In genomic region chr10:1731592-1731991, GRCh38 we compare ENCODE assay signal across 2 cellular contexts.
TF ChIP-seq lines count a peak whose summit lies in the region.

No MANE protein-coding gene starts in this region.

TF ChIP-seq in GM23338, 12 proteins besides CTCF, POLR2A, EP300 and RAD21 (continued from another document):
- TF ChIP-seq EZH2 (IDR thresholded peaks at IDR 0.05; ENCODE audit: low read depth, unreplicated experiment) (no peak), ZNF331 (CRISPR knock-in tag; IDR thresholded peaks at IDR 0.05; ENCODE audit: low read depth) (no peak), JUNB (IDR thresholded peaks at IDR 0.05; ENCODE audit: unreplicated experiment) (no peak), CREB1 (CRISPR knock-in tag; IDR thresholded peaks at IDR 0.05; ENCODE audit: low read depth) (no peak)
- TF ChIP-seq, protein P1, sequence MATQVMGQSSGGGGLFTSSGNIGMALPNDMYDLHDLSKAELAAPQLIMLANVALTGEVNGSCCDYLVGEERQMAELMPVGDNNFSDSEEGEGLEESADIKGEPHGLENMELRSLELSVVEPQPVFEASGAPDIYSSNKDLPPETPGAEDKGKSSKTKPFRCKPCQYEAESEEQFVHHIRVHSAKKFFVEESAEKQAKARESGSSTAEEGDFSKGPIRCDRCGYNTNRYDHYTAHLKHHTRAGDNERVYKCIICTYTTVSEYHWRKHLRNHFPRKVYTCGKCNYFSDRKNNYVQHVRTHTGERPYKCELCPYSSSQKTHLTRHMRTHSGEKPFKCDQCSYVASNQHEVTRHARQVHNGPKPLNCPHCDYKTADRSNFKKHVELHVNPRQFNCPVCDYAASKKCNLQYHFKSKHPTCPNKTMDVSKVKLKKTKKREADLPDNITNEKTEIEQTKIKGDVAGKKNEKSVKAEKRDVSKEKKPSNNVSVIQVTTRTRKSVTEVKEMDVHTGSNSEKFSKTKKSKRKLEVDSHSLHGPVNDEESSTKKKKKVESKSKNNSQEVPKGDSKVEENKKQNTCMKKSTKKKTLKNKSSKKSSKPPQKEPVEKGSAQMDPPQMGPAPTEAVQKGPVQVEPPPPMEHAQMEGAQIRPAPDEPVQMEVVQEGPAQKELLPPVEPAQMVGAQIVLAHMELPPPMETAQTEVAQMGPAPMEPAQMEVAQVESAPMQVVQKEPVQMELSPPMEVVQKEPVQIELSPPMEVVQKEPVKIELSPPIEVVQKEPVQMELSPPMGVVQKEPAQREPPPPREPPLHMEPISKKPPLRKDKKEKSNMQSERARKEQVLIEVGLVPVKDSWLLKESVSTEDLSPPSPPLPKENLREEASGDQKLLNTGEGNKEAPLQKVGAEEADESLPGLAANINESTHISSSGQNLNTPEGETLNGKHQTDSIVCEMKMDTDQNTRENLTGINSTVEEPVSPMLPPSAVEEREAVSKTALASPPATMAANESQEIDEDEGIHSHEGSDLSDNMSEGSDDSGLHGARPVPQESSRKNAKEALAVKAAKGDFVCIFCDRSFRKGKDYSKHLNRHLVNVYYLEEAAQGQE (IDR thresholded peaks at IDR 0.05; ENCODE audit: unreplicated experiment), result no peak
- TF ChIP-seq, protein P2, sequence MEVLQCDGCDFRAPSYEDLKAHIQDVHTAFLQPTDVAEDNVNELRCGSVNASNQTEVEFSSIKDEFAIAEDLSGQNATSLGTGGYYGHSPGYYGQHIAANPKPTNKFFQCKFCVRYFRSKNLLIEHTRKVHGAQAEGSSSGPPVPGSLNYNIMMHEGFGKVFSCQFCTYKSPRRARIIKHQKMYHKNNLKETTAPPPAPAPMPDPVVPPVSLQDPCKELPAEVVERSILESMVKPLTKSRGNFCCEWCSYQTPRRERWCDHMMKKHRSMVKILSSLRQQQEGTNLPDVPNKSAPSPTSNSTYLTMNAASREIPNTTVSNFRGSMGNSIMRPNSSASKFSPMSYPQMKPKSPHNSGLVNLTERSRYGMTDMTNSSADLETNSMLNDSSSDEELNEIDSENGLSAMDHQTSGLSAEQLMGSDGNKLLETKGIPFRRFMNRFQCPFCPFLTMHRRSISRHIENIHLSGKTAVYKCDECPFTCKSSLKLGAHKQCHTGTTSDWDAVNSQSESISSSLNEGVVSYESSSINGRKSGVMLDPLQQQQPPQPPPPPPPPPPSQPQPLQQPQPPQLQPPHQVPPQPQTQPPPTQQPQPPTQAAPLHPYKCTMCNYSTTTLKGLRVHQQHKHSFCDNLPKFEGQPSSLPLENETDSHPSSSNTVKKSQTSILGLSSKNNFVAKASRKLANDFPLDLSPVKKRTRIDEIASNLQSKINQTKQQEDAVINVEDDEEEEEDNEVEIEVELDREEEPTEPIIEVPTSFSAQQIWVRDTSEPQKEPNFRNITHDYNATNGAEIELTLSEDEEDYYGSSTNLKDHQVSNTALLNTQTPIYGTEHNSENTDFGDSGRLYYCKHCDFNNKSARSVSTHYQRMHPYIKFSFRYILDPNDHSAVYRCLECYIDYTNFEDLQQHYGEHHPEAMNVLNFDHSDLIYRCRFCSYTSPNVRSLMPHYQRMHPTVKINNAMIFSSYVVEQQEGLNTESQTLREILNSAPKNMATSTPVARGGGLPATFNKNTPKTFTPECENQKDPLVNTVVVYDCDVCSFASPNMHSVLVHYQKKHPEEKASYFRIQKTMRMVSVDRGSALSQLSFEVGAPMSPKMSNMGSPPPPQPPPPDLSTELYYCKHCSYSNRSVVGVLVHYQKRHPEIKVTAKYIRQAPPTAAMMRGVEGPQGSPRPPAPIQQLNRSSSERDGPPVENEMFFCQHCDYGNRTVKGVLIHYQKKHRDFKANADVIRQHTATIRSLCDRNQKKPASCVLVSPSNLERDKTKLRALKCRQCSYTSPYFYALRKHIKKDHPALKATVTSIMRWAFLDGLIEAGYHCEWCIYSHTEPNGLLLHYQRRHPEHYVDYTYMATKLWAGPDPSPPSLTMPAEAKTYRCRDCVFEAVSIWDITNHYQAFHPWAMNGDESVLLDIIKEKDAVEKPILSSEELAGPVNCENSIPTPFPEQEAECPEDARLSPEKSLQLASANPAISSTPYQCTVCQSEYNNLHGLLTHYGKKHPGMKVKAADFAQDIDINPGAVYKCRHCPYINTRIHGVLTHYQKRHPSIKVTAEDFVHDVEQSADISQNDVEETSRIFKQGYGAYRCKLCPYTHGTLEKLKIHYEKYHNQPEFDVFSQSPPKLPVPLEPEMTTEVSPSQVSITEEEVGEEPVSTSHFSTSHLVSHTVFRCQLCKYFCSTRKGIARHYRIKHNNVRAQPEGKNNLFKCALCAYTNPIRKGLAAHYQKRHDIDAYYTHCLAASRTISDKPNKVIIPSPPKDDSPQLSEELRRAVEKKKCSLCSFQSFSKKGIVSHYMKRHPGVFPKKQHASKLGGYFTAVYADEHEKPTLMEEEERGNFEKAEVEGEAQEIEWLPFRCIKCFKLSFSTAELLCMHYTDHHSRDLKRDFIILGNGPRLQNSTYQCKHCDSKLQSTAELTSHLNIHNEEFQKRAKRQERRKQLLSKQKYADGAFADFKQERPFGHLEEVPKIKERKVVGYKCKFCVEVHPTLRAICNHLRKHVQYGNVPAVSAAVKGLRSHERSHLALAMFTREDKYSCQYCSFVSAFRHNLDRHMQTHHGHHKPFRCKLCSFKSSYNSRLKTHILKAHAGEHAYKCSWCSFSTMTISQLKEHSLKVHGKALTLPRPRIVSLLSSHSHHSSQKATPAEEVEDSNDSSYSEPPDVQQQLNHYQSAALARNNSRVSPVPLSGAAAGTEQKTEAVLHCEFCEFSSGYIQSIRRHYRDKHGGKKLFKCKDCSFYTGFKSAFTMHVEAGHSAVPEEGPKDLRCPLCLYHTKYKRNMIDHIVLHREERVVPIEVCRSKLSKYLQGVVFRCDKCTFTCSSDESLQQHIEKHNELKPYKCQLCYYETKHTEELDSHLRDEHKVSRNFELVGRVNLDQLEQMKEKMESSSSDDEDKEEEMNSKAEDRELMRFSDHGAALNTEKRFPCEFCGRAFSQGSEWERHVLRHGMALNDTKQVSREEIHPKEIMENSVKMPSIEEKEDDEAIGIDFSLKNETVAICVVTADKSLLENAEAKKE (CRISPR knock-in tag; IDR thresholded peaks at IDR 0.05), result no peak

TF ChIP-seq in K562, 482 proteins besides CTCF, POLR2A, EP300 and RAD21 (continued from another document):
- TF ChIP-seq, protein P3, sequence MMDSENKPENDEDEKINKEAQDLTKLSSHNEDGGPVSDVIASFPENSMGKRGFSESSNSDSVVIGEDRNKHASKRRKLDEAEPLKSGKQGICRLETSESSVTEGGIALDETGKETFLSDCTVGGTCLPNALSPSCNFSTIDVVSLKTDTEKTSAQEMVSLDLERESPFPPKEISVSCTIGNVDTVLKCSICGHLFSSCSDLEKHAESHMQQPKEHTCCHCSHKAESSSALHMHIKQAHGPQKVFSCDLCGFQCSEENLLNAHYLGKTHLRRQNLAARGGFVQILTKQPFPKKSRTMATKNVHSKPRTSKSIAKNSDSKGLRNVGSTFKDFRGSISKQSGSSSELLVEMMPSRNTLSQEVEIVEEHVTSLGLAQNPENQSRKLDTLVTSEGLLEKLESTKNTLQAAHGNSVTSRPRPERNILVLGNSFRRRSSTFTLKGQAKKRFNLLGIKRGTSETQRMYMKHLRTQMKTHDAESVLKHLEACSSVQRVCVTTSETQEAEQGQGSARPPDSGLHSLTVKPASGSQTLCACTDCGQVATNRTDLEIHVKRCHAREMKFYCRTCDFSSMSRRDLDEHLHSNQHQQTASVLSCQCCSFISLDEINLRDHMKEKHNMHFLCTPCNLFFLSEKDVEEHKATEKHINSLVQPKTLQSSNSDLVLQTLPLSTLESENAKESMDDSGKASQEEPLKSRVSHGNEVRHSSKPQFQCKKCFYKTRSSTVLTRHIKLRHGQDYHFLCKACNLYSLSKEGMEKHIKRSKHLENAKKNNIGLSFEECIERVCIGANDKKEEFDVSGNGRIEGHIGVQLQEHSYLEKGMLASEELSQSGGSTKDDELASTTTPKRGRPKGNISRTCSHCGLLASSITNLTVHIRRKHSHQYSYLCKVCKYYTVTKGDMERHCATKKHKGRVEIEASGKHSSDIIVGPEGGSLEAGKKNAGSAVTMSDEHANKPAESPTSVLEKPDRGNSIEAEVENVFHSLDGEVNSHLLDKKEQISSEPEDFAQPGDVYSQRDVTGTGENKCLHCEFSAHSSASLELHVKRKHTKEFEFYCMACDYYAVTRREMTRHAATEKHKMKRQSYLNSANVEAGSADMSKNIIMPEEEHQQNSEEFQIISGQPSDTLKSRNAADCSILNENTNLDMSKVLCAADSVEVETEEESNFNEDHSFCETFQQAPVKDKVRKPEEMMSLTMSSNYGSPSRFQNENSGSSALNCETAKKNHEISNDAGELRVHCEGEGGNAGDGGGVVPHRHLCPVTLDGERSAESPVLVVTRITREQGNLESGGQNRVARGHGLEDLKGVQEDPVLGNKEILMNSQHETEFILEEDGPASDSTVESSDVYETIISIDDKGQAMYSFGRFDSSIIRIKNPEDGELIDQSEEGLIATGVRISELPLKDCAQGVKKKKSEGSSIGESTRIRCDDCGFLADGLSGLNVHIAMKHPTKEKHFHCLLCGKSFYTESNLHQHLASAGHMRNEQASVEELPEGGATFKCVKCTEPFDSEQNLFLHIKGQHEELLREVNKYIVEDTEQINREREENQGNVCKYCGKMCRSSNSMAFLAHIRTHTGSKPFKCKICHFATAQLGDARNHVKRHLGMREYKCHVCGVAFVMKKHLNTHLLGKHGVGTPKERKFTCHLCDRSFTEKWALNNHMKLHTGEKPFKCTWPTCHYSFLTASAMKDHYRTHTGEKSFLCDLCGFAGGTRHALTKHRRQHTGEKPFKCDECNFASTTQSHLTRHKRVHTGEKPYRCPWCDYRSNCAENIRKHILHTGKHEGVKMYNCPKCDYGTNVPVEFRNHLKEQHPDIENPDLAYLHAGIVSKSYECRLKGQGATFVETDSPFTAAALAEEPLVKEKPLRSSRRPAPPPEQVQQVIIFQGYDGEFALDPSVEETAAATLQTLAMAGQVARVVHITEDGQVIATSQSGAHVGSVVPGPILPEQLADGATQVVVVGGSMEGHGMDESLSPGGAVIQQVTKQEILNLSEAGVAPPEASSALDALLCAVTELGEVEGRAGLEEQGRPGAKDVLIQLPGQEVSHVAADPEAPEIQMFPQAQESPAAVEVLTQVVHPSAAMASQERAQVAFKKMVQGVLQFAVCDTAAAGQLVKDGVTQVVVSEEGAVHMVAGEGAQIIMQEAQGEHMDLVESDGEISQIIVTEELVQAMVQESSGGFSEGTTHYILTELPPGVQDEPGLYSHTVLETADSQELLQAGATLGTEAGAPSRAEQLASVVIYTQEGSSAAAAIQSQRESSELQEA (IDR thresholded peaks at IDR 0.05; ENCODE audit: low read depth), result no peak
- TF ChIP-seq BCL6 (CRISPR knock-in tag; IDR thresholded peaks at IDR 0.05), result no peak
- TF ChIP-seq NCOA6 (IDR thresholded peaks at IDR 0.05), result no peak
- TF ChIP-seq USF1 (CRISPR knock-in tag; IDR thresholded peaks at IDR 0.05), result no peak
- TF ChIP-seq ZNF449 (CRISPR knock-in tag; IDR thresholded peaks at IDR 0.05), result no peak
- no peak for TF ChIP-seq FOXM1 (IDR thresholded peaks at IDR 0.05; ENCODE audit: low read depth)
- no peak for TF ChIP-seq FOXM1 (CRISPR knock-in tag; IDR thresholded peaks at IDR 0.05; ENCODE audit: low read depth)
- no peak for TF ChIP-seq TFE3 (CRISPR knock-in tag; IDR thresholded peaks at IDR 0.05)
- TF ChIP-seq KLF16 (IDR thresholded peaks at IDR 0.05), result no peak
- no peak for TF ChIP-seq JUND (IDR thresholded peaks at IDR 0.05; ENCODE audit: borderline replicate concordance, low read depth, low read length)
- TF ChIP-seq JUND (tag; IDR thresholded peaks at IDR 0.05; ENCODE audit: borderline replicate concordance, low read depth, low read length), result no peak
- TF ChIP-seq, protein P4, sequence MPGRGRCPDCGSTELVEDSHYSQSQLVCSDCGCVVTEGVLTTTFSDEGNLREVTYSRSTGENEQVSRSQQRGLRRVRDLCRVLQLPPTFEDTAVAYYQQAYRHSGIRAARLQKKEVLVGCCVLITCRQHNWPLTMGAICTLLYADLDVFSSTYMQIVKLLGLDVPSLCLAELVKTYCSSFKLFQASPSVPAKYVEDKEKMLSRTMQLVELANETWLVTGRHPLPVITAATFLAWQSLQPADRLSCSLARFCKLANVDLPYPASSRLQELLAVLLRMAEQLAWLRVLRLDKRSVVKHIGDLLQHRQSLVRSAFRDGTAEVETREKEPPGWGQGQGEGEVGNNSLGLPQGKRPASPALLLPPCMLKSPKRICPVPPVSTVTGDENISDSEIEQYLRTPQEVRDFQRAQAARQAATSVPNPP (IDR thresholded peaks at IDR 0.05; ENCODE audit: borderline replicate concordance, insufficient read depth, insufficient read length), result no peak
- no peak for TF ChIP-seq HEY1 (CRISPR knock-in tag; IDR thresholded peaks at IDR 0.05; ENCODE audit: borderline replicate concordance)
- TF ChIP-seq MBD1 (CRISPR knock-in tag; IDR thresholded peaks at IDR 0.05), result no peak
- no peak for TF ChIP-seq NCOA2 (IDR thresholded peaks at IDR 0.05; ENCODE audit: partially characterized antibody in 2 of 2)
- no peak for TF ChIP-seq SETDB1 (IDR thresholded peaks at IDR 0.05; ENCODE audit: low read length)
